ENCODE assay signal across 9 cellular contexts in the genomic region with DNA sequence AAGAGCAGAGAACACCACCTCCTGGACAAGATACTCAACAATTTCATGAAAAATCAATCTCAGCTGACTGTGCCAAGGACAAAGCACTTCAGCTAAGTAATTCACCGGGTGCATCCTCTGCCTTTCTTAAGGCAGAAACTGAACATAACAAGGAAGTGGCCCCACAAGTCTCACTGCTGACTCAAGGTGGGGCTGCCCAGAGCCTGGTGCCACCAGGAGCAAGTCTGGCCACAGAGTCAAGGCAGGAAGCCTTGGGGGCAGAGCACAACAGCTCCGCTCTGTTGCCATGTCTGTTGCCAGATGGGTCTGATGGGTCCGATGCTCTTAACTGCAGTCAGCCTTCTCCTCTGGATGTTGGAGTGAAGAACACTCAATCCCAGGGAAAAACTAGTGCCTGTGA.
DNase-seq lines count a peak whose midpoint lies in the region; ATAC-seq and TF ChIP-seq lines count a peak whose summit lies in the region.
"Had no signal": no experiment of that assay in that cellular context is flagged by ENCODE, and none has a peak within 500 bp of the region (broad histone marks: within the 10 kb centered on the region; RNA-seq: fewer than 3 reads in every experiment).

No MANE protein-coding gene starts in this region.

- H3K27me3 Mint-ChIP-seq in CD4-positive, alpha-beta T cell = no peaks in the 10 kb centered on the region
- H3K27me3 Mint-ChIP-seq in T-helper 1 cell treated with Interleukin-12 subunit alpha and Interleukin-12 subunit beta and Interleukin-4 antibody, amounts not matched to agents 30 μg/mL and 1 μg/mL, for 36 hours (ENCODE audit: low read depth) = no peaks in the 10 kb centered on the region
- H3K27me3 Mint-ChIP-seq in dendritic cell treated with granulocyte-macrophage colony-stimulating factor and Interleukin-4, amounts not matched to agents 40 ng/mL and 50 ng/mL, for 4 days = no peaks in the 10 kb centered on the region

- no peak for TF ChIP-seq CTCF in CD4-positive, alpha-beta T cell (IDR thresholded peaks at IDR 0.05)
- TF ChIP-seq CTCF in psoas muscle (IDR thresholded peaks at IDR 0.05) = no peak

- no peaks in the 10 kb centered on the region for H3K36me3 ChIP-seq in psoas muscle (ENCODE audit: insufficient read depth in 1 of 2, low read depth in 1 of 2)

- peaks cover 75% of the 10 kb centered on the region for H3K4me1 Mint-ChIP-seq in CD4-positive, alpha-beta T cell (ENCODE audit: low read depth)
- peaks cover 64% of the 10 kb centered on the region for H3K4me1 Mint-ChIP-seq in T-helper 1 cell treated with Interleukin-12 subunit alpha and Interleukin-12 subunit beta and Interleukin-4 antibody, amounts not matched to agents 30 μg/mL and 1 μg/mL, for 36 hours (ENCODE audit: low read depth)
- H3K4me1 Mint-ChIP-seq in dendritic cell treated with granulocyte-macrophage colony-stimulating factor and Interleukin-4, amounts not matched to agents 40 ng/mL and 50 ng/mL, for 4 days (ENCODE audit: low read depth) = peaks cover 68% of the 10 kb centered on the region

- H3K27ac ChIP-seq in CD4-positive, alpha-beta T cell (ENCODE audit: low read depth, low read length) = peak overlapping the region; percentile 86
- peak overlapping the region; percentile 94 for H3K27ac ChIP-seq in psoas muscle

- H3K27me3 ChIP-seq in CD4-positive, alpha-beta T cell (ENCODE audit: control insufficient read depth, insufficient read depth, low read length) = no peaks in the 10 kb centered on the region
- no peaks in the 10 kb centered on the region for H3K27me3 ChIP-seq in psoas muscle (ENCODE audit: insufficient read depth in 3 of 3, low read length in 2 of 3)

- CTCF ChIA-PET in CD4-positive, alpha-beta T cell (lab: Charles Lee) = interaction anchor here (1.0 to 1.1 kb wide), 2 partner anchors 75 to 285 kb away, joined by 3 read pairs; no protein-coding TSS in a partner anchor

- no peaks in the 10 kb centered on the region for H3K9me3 Mint-ChIP-seq in CD4-positive, alpha-beta T cell
- H3K9me3 Mint-ChIP-seq in T-helper 1 cell treated with Interleukin-12 subunit alpha and Interleukin-12 subunit beta and Interleukin-4 antibody, amounts not matched to agents 30 μg/mL and 1 μg/mL, for 36 hours = no peaks in the 10 kb centered on the region
- no peaks in the 10 kb centered on the region for H3K9me3 Mint-ChIP-seq in dendritic cell treated with granulocyte-macrophage colony-stimulating factor and Interleukin-4, amounts not matched to agents 40 ng/mL and 50 ng/mL, for 4 days

- H3K4me3 Mint-ChIP-seq in CD4-positive, alpha-beta T cell = peak overlapping the region; percentile 87
- H3K4me3 Mint-ChIP-seq in T-helper 1 cell treated with Interleukin-12 subunit alpha and Interleukin-12 subunit beta and Interleukin-4 antibody, amounts not matched to agents 30 μg/mL and 1 μg/mL, for 36 hours = peak overlapping the region; percentile 80
- peak overlapping the region; percentile 84 for H3K4me3 Mint-ChIP-seq in dendritic cell treated with granulocyte-macrophage colony-stimulating factor and Interleukin-4, amounts not matched to agents 40 ng/mL and 50 ng/mL, for 4 days

- peak; percentile 10 for ATAC-seq in CD4-positive, alpha-beta T cell (ENCODE audit: poor library complexity)
- ATAC-seq in psoas muscle = no peak
- ATAC-seq in HG02798 (IDR thresholded peaks at IDR 0.05; ENCODE audit: poor library complexity, unreplicated experiment) = no peak

- H3K4me3 ChIP-seq in psoas muscle = peak overlapping the region; percentile 69
- H3K4me3 ChIP-seq: PC-9 had no signal

- POLR2A ChIA-PET in CD4-positive, alpha-beta T cell (lab: Charles Lee) = interaction anchor here (1.0 to 3.7 kb wide), 11 partner anchors 16 to 126 kb away, joined by 3 to 27 read pairs (median 8); no protein-coding TSS in a partner anchor

- peak in 9 of 10 experiments; percentile 9 to 55 (median 33) for DNase-seq in CD4-positive, alpha-beta T cell
- DNase-seq in psoas muscle = no peak
- DNase-seq in DMS79 (lab: John Stamatoyannopoulos, UW) = no peak
- no peak for DNase-seq in NCI-H1048 (lab: John Stamatoyannopoulos, UW)
- DNase-seq in NCI-H187 treated with DMSO at 0.1 percent for 48 hours (lab: John Stamatoyannopoulos, UW) = no peak

- WGBS in psoas muscle, 3 donors = 46 to 64% (median 59%) methylated on average over 3 of the region's 3 CpGs

- intact Hi-C loops in CD4-positive, alpha-beta T cell (cut with DNase I, micrococcal nuclease) = no loop called here
- intact Hi-C loops in dendritic cell treated with granulocyte-macrophage colony-stimulating factor and Interleukin-4, amounts not matched to agents 40 ng/mL and 50 ng/mL, for 4 days (cut with micrococcal nuclease) = loop anchor here (2.0 to 5.0 kb wide), 3 partner anchors 36 to 89 kb away; no protein-coding TSS in a partner anchor
- intact Hi-C loops in psoas muscle (cut with DNase I) = loop anchor here in 1 of 2 donors (5.0 kb wide), 1 partner anchor 41 kb away; no protein-coding TSS in a partner anchor

- peaks cover 90% of the 10 kb centered on the region for H3K36me3 Mint-ChIP-seq in CD4-positive, alpha-beta T cell (ENCODE audit: low read depth)
- peaks cover 49% of the 10 kb centered on the region for H3K36me3 Mint-ChIP-seq in T-helper 1 cell treated with Interleukin-12 subunit alpha and Interleukin-12 subunit beta and Interleukin-4 antibody, amounts not matched to agents 30 μg/mL and 1 μg/mL, for 36 hours (ENCODE audit: low read depth)
- H3K36me3 Mint-ChIP-seq in dendritic cell treated with granulocyte-macrophage colony-stimulating factor and Interleukin-4, amounts not matched to agents 40 ng/mL and 50 ng/mL, for 4 days (ENCODE audit: low read depth) = peaks cover 35% of the 10 kb centered on the region

- peak overlapping the region; percentile 100 for H3K27ac Mint-ChIP-seq in CD4-positive, alpha-beta T cell
- peak overlapping the region; percentile 98 for H3K27ac Mint-ChIP-seq in T-helper 1 cell treated with Interleukin-12 subunit alpha and Interleukin-12 subunit beta and Interleukin-4 antibody, amounts not matched to agents 30 μg/mL and 1 μg/mL, for 36 hours
- H3K27ac Mint-ChIP-seq in dendritic cell treated with granulocyte-macrophage colony-stimulating factor and Interleukin-4, amounts not matched to agents 40 ng/mL and 50 ng/mL, for 4 days = peak overlapping the region; percentile 93

- no peaks in the 10 kb centered on the region for H3K9me3 ChIP-seq in CD4-positive, alpha-beta T cell (ENCODE audit: control insufficient read depth, low read length)
- H3K9me3 ChIP-seq in psoas muscle = no peaks in the 10 kb centered on the region

- peaks cover 75% of the 10 kb centered on the region for H3K4me1 ChIP-seq in psoas muscle

Comparison
In these comparisons a context has a peak if more than half of its experiments do, and no peak if none do; other contexts are left out.
1. DNase-seq: peak in CD4-positive, alpha-beta T cell (9 of 10); none in psoas muscle (0 of 2), DMS79 (single experiment), NCI-H1048 (single experiment) and NCI-H187 treated with DMSO at 0.1 percent for 48 hours (single experiment).
2. Peak in every context shown above with its lines, with median percentiles within 50 percentile points of each other: H3K27ac Mint-ChIP-seq and H3K4me3 Mint-ChIP-seq.